ENCODE assay signal across 1 cellular context in the genomic region with DNA sequence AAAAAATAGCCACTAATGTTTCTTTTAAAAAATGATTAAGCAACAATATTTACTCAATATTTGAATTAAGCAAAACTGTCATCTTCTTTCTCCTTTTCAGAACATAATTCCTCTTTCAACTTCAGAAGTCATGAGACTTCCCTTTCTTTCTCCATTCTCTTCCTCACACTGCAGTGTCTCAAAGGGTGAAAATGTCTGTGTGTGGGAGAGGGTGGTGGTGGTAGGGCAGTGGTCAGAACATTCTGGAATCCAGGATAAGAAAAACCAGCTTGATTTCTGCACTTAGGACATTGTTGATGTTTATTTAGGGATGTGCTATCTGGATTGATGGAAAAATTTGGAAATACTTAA.
TF ChIP-seq lines count a peak whose summit lies in the region.

No MANE protein-coding gene starts in this region.

TF ChIP-seq in GM23338, 12 proteins besides CTCF, POLR2A, EP300 and RAD21 (continued from another document):
- TF ChIP-seq, protein P1, sequence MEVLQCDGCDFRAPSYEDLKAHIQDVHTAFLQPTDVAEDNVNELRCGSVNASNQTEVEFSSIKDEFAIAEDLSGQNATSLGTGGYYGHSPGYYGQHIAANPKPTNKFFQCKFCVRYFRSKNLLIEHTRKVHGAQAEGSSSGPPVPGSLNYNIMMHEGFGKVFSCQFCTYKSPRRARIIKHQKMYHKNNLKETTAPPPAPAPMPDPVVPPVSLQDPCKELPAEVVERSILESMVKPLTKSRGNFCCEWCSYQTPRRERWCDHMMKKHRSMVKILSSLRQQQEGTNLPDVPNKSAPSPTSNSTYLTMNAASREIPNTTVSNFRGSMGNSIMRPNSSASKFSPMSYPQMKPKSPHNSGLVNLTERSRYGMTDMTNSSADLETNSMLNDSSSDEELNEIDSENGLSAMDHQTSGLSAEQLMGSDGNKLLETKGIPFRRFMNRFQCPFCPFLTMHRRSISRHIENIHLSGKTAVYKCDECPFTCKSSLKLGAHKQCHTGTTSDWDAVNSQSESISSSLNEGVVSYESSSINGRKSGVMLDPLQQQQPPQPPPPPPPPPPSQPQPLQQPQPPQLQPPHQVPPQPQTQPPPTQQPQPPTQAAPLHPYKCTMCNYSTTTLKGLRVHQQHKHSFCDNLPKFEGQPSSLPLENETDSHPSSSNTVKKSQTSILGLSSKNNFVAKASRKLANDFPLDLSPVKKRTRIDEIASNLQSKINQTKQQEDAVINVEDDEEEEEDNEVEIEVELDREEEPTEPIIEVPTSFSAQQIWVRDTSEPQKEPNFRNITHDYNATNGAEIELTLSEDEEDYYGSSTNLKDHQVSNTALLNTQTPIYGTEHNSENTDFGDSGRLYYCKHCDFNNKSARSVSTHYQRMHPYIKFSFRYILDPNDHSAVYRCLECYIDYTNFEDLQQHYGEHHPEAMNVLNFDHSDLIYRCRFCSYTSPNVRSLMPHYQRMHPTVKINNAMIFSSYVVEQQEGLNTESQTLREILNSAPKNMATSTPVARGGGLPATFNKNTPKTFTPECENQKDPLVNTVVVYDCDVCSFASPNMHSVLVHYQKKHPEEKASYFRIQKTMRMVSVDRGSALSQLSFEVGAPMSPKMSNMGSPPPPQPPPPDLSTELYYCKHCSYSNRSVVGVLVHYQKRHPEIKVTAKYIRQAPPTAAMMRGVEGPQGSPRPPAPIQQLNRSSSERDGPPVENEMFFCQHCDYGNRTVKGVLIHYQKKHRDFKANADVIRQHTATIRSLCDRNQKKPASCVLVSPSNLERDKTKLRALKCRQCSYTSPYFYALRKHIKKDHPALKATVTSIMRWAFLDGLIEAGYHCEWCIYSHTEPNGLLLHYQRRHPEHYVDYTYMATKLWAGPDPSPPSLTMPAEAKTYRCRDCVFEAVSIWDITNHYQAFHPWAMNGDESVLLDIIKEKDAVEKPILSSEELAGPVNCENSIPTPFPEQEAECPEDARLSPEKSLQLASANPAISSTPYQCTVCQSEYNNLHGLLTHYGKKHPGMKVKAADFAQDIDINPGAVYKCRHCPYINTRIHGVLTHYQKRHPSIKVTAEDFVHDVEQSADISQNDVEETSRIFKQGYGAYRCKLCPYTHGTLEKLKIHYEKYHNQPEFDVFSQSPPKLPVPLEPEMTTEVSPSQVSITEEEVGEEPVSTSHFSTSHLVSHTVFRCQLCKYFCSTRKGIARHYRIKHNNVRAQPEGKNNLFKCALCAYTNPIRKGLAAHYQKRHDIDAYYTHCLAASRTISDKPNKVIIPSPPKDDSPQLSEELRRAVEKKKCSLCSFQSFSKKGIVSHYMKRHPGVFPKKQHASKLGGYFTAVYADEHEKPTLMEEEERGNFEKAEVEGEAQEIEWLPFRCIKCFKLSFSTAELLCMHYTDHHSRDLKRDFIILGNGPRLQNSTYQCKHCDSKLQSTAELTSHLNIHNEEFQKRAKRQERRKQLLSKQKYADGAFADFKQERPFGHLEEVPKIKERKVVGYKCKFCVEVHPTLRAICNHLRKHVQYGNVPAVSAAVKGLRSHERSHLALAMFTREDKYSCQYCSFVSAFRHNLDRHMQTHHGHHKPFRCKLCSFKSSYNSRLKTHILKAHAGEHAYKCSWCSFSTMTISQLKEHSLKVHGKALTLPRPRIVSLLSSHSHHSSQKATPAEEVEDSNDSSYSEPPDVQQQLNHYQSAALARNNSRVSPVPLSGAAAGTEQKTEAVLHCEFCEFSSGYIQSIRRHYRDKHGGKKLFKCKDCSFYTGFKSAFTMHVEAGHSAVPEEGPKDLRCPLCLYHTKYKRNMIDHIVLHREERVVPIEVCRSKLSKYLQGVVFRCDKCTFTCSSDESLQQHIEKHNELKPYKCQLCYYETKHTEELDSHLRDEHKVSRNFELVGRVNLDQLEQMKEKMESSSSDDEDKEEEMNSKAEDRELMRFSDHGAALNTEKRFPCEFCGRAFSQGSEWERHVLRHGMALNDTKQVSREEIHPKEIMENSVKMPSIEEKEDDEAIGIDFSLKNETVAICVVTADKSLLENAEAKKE (CRISPR knock-in tag; IDR thresholded peaks at IDR 0.05), result no peak
- TF ChIP-seq ZNF114 (CRISPR knock-in tag; IDR thresholded peaks at IDR 0.05) (no peak), NANOG (IDR thresholded peaks at IDR 0.05; ENCODE audit: borderline replicate concordance) (no peak)
